Comparison of ENCODE assay signal across 11 cellular contexts in the genomic region with DNA sequence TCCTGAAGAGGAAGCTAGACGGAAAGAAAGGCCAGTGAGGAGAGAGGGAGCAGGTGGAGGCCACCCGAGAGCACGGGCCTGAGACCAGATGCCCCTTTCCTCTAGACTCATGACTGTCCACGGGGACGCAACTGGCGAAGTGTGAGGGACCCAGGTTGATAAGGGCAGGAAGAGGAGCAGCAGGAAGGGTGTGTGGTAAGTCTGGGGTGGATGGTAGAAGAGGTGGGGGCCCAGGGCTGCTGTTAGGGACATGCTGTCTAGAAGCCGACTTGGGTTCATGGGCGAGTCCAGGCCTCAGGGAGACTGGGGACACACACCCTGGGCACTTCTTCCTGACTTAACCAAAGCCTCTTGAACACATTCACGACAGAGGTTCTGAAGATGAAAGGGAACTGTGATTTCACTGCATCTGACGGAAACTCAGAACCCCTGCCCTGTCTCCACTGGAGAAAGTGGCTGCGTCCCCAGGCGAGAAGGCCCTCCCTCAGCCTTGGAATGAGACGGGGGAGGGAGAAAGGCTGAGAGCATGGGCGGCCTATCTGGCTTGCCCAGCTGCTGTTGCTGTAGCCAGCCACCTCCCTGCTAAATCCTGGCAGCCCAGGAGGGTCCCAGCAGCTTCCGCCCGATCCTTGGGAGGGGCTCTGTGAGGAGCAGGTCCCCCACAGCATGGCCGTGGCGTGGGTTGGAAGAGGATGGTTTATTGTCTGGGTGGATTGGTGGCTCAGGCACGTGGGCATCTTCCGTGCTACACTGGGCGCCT. TPM values are rescaled to one million over a fixed set of nuclear protein-coding genes. Genes with fewer than 3 reads are reported as not detected.
DNase-seq lines count a peak whose midpoint lies in the region; ATAC-seq and TF ChIP-seq lines count a peak whose summit lies in the region.
"Had no signal": no experiment of that assay in that cellular context is flagged by ENCODE, and none has a peak within 500 bp of the region (broad histone marks: within the 10 kb centered on the region; RNA-seq: fewer than 3 reads in every experiment).

No MANE protein-coding gene starts in this region.

- H3K4me3 Mint-ChIP-seq in activated CD4-positive, alpha-beta T cell treated with anti-CD3 and anti-CD28 coated beads, Interleukin-2, amount 10 ng/mL, durations not matched to agents 24 days and 14 days, result peak overlapping the region; percentile 85
- H3K4me3 Mint-ChIP-seq in effector memory CD8-positive, alpha-beta T cell, result no peak overlapping the region

- H3K9me3 ChIP-seq in mucosa of rectum (ENCODE audit: control insufficient read depth in 2 of 2, low read length in 2 of 2) (no peaks in the 10 kb centered on the region), thyroid gland (no peaks in the 10 kb centered on the region)

- H3K4me1 Mint-ChIP-seq in activated CD4-positive, alpha-beta T cell treated with anti-CD3 and anti-CD28 coated beads, Interleukin-2, amount 10 ng/mL, durations not matched to agents 24 days and 14 days, result peaks cover 40% of the 10 kb centered on the region
- peaks cover 15 to 23% of the 10 kb centered on the region in 2 donors for H3K4me1 Mint-ChIP-seq in effector memory CD8-positive, alpha-beta T cell (ENCODE audit: low read depth in 2 of 2)

- intact Hi-C loops in activated CD4-positive, alpha-beta T cell treated with anti-CD3 and anti-CD28 coated beads, Interleukin-2, amount 10 ng/mL, durations not matched to agents 24 days and 14 days (cut with micrococcal nuclease), result no loop called here
- intact Hi-C loops in thyroid gland (cut with DNase I), result no loop called here

- H3K9ac ChIP-seq in mucosa of rectum (ENCODE audit: low read depth in 1 of 2, low read length in 2 of 2), result peak overlapping the region; percentile 6 to 39

- no peak for ATAC-seq in effector memory CD8-positive, alpha-beta T cell (replicated peaks)
- ATAC-seq in HG02678 (IDR thresholded peaks at IDR 0.05; ENCODE audit: unreplicated experiment) (no peak), HG03280 (IDR thresholded peaks at IDR 0.05; ENCODE audit: unreplicated experiment) (no peak)

- H3K27me3 ChIP-seq in mucosa of rectum (ENCODE audit: control insufficient read depth in 2 of 2, insufficient read depth in 2 of 2, low read length in 2 of 2) (peaks cover 4 to 13% of the 10 kb centered on the region in 2 donors), thyroid gland (peaks cover 5% of the 10 kb centered on the region)

- DNase-seq in activated CD4-positive, alpha-beta T cell treated with anti-CD3 and anti-CD28 coated beads, Interleukin-2, amount 10 ng/mL, durations not matched to agents 24 days and 14 days, result no peak
- DNase-seq in activated CD4-positive, alpha-beta T cell treated with anti-CD3 and anti-CD28 coated beads for 4 hours, result no peak
- no peak for DNase-seq in effector memory CD8-positive, alpha-beta T cell
- no peak for DNase-seq in thyroid gland
- DNase-seq in HPDE6-E6E7 (ENCODE audit: extremely low spot score), result no peak
- DNase-seq: effector CD8-positive, alpha-beta T cell; NCI-H1092; occipital lobe had no signal

- peaks cover 47% of the 10 kb centered on the region for H3K36me3 Mint-ChIP-seq in activated CD4-positive, alpha-beta T cell treated with anti-CD3 and anti-CD28 coated beads, Interleukin-2, amount 10 ng/mL, durations not matched to agents 24 days and 14 days (ENCODE audit: low read depth)
- H3K36me3 Mint-ChIP-seq in effector memory CD8-positive, alpha-beta T cell (ENCODE audit: insufficient read depth), result peaks cover 34% of the 10 kb centered on the region

- H3K4me1 ChIP-seq in mucosa of rectum (ENCODE audit: control insufficient read depth in 2 of 2, insufficient read depth in 2 of 2, low read length in 2 of 2) (peaks cover 21 to 45% of the 10 kb centered on the region in 2 donors), thyroid gland (peaks cover 6 to 83% of the 10 kb centered on the region in 2 donors)

- H3K27ac ChIP-seq in mucosa of rectum (ENCODE audit: low read depth in 2 of 2, low read length in 2 of 2) (peak overlapping the region; percentile 74 to 83), thyroid gland (peak overlapping the region; percentile 49 to 65 (median 61))

- peaks cover 11 to 19% of the 10 kb centered on the region in 2 donors for H3K36me3 ChIP-seq in mucosa of rectum (ENCODE audit: control insufficient read depth in 2 of 2, insufficient read depth in 2 of 2, low read length in 2 of 2)
- peaks cover 25 to 32% of the 10 kb centered on the region in 2 donors for H3K36me3 ChIP-seq in thyroid gland

- no peak for TF ChIP-seq POLR2A in thyroid gland (IDR thresholded peaks at IDR 0.05)

- no peak overlapping the region for H3K4me3 ChIP-seq in mucosa of rectum (ENCODE audit: low read length in 2 of 2)
- no peak overlapping the region for H3K4me3 ChIP-seq in thyroid gland (replicated peaks in 1 of 3)

- WGBS in thyroid gland, 2 donors, result 59 to 80% methylated on average over 14 to 16 of the region's 21 CpGs

- TF ChIP-seq CTCF in thyroid gland (IDR thresholded peaks at IDR 0.05), result no peak

- no peaks in the 10 kb centered on the region for H3K27me3 Mint-ChIP-seq in activated CD4-positive, alpha-beta T cell treated with anti-CD3 and anti-CD28 coated beads, Interleukin-2, amount 10 ng/mL, durations not matched to agents 24 days and 14 days
- no peaks in the 10 kb centered on the region for H3K27me3 Mint-ChIP-seq in effector memory CD8-positive, alpha-beta T cell

- peak overlapping the region; percentile 85 for H3K27ac Mint-ChIP-seq in activated CD4-positive, alpha-beta T cell treated with anti-CD3 and anti-CD28 coated beads, Interleukin-2, amount 10 ng/mL, durations not matched to agents 24 days and 14 days
- H3K27ac Mint-ChIP-seq in effector memory CD8-positive, alpha-beta T cell, result peak overlapping the region; percentile 61 to 83

- no peaks in the 10 kb centered on the region for H3K9me3 Mint-ChIP-seq in activated CD4-positive, alpha-beta T cell treated with anti-CD3 and anti-CD28 coated beads, Interleukin-2, amount 10 ng/mL, durations not matched to agents 24 days and 14 days
- H3K9me3 Mint-ChIP-seq in effector memory CD8-positive, alpha-beta T cell, result no peaks in the 10 kb centered on the region

RNA-seq across cellular contexts. Expression of gene HIC1, which starts 6.0 kb away (rescaled TPM):
- 49.4 and 51.6 TPM in 2 replicates for total RNA-seq in activated CD4-positive, alpha-beta T cell treated with anti-CD3 and anti-CD28 coated beads, Interleukin-2, amount 10 ng/mL, durations not matched to agents 24 days and 14 days
- total RNA-seq in thyroid gland, result 10 to 100 TPM; 13.3 to 23.2 (median 18.3) TPM

RNA-seq across cellular contexts. Expression of gene OVCA2, which starts 19.0 kb away (rescaled TPM):
- total RNA-seq in activated CD4-positive, alpha-beta T cell treated with anti-CD3 and anti-CD28 coated beads, Interleukin-2, amount 10 ng/mL, durations not matched to agents 24 days and 14 days, result 36.5 and 37.7 TPM in 2 replicates
- total RNA-seq in thyroid gland, result 10 to 100 TPM; 37.6 to 54.1 (median 47.3) TPM

RNA-seq across cellular contexts. Expression of gene DPH1, which starts 30.9 kb away (rescaled TPM):
- total RNA-seq in activated CD4-positive, alpha-beta T cell treated with anti-CD3 and anti-CD28 coated beads, Interleukin-2, amount 10 ng/mL, durations not matched to agents 24 days and 14 days, result 50.8 and 55.9 TPM in 2 replicates
- 10 to 100 TPM; 41.6 to 61.1 (median 49.3) TPM for total RNA-seq in thyroid gland

RNA-seq across cellular contexts. Expression of gene RTN4RL1, which starts 35.7 kb away (rescaled TPM):
- 1.1 and 1.2 TPM in 2 replicates for total RNA-seq in activated CD4-positive, alpha-beta T cell treated with anti-CD3 and anti-CD28 coated beads, Interleukin-2, amount 10 ng/mL, durations not matched to agents 24 days and 14 days
- total RNA-seq in thyroid gland, result 1 to 10 TPM; 1.6 to 4.9 (median 2.5) TPM
